Comparison of ENCODE assay signal across 22 cellular contexts in the genomic region with DNA sequence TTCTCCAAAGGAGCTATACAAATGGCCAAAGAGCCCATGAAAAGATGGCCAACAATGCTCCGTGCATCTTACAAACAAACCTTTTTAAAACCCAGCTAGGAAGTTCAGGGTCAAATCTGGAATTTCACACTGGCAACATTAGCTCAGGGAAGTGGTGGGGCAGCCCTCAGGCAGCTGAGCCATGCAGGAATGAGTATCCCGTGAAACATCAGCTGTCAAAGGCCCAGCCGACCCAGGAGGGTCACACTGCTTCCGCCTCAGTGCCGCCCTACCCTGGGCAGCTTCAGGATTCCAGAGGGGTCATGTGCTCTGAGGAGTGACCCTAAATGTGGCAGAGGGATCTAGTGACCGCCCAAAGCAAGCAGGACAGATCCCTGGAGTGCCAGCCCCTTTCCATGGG.
DNase-seq lines count a peak whose midpoint lies in the region; ATAC-seq and TF ChIP-seq lines count a peak whose summit lies in the region.
"Had no signal": no experiment of that assay in that cellular context is flagged by ENCODE, and none has a peak within 500 bp of the region (broad histone marks: within the 10 kb centered on the region; RNA-seq: fewer than 3 reads in every experiment).

No MANE protein-coding gene starts in this region.

- no peak overlapping the region for H3K4me3 ChIP-seq in osteoblast (ENCODE audit: insufficient read depth, low read length)
- H3K4me3 ChIP-seq: A549, dorsolateral prefrontal cortex, spleen, vagina had no signal

- no peaks in the 10 kb centered on the region for H3K27me3 ChIP-seq in osteoblast (ENCODE audit: insufficient read depth, low read length)
- H3K27me3 ChIP-seq: vagina had no signal

- H3K4me1 ChIP-seq in osteoblast (ENCODE audit: insufficient read depth, low read length) = no peaks in the 10 kb centered on the region
- H3K4me1 ChIP-seq: A549, spleen, vagina had no signal

- no peaks in the 10 kb centered on the region for H3K36me3 ChIP-seq in osteoblast (ENCODE audit: insufficient read depth, low read length)
- H3K36me3 ChIP-seq: neutrophil, spleen, vagina had no signal

- no peaks in the 10 kb centered on the region for H3K9me3 ChIP-seq in osteoblast (ENCODE audit: low read depth, low read length)
- H3K9me3 ChIP-seq: neutrophil, vagina had no signal

- no peaks in the 10 kb centered on the region for H3K79me2 ChIP-seq in osteoblast (ENCODE audit: insufficient read depth, low read length)

- no peak for TF ChIP-seq CTCF in osteoblast (IDR thresholded peaks at IDR 0.05; ENCODE audit: extremely low read depth, low read depth, low read length)

- DNase-seq in EH (ENCODE audit: low read depth) (peak; percentile 46), SW480 (ENCODE audit: low spot score) (peak; percentile 20), iPS-NIHi7 (ENCODE audit: extremely low spot score) (peak; percentile 25), osteoblast (ENCODE audit: insufficient read length, low spot score, missing footprints) (peak; percentile 30), NCI-H1048 (lab: John Stamatoyannopoulos, UW) (no peak), HuH-7 (ENCODE audit: low spot score) (no peak), NCI-H1417 (lab: John Stamatoyannopoulos, UW) (no peak)
- DNase-seq: activated CD4-positive, alpha-beta T cell treated with anti-CD3 and anti-CD28 coated beads, Interleukin-2, amount 10 ng/mL, durations not matched to agents 7 days and 5 days; activated CD8-positive, alpha-beta memory T cell treated with anti-CD3 and anti-CD28 coated beads, Interleukin-2, amount 10 ng/mL, durations not matched to agents 7 days and 5 days; activated naive CD4-positive, alpha-beta T cell treated with anti-CD3 and anti-CD28 coated beads, Interleukin-2, amount 50 U/mL, for 16 hours; dorsolateral prefrontal cortex; NCI-H1092 treated with DMSO at 0.1 percent for 48 hours; NCI-H2029 treated with DMSO at 0.1 percent for 48 hours; NCI-H226; stimulated activated CD4-positive, alpha-beta T cell treated with anti-CD3 and anti-CD28 coated beads, Interleukin-4, amount 100 ng/mL, for 1 hour; stimulated activated naive B cell treated with anti-CD40 and anti-IgM and Interleukin-4, amounts not matched to agents 10 μg/mL and 1 μg/mL and 100 μg/mL, for 72 hours had no signal

- H2AFZ ChIP-seq in osteoblast (ENCODE audit: low read length) = no peak overlapping the region

- ATAC-seq in GM18858 (IDR thresholded peaks at IDR 0.05; ENCODE audit: unreplicated experiment) = no peak
- ATAC-seq: A549; activated CD8-positive, alpha-beta memory T cell treated with anti-CD3 and anti-CD28 coated beads, Interleukin-2, amount 10 ng/mL, durations not matched to agents 7 days and 5 days; stimulated activated naive B cell treated with anti-CD40 and anti-IgM and Interleukin-4, amounts not matched to agents 10 μg/mL and 1 μg/mL and 100 μg/mL, for 72 hours had no signal

- H4K20me1 ChIP-seq in osteoblast (ENCODE audit: insufficient read depth, low read length) = no peaks in the 10 kb centered on the region

- no peak overlapping the region for H3K27ac ChIP-seq in osteoblast (ENCODE audit: low read depth, low read length)
- H3K27ac ChIP-seq: A549, dorsolateral prefrontal cortex, epithelial cell of prostate, neutrophil, spleen, vagina had no signal

- no peak overlapping the region for H3K4me2 ChIP-seq in osteoblast (ENCODE audit: insufficient read depth, low read length)
- H3K4me2 ChIP-seq: A549 had no signal

Comparison
In these comparisons a context has a peak if more than half of its experiments do, and no peak if none do; other contexts are left out.
1. DNase-seq: peak in EH (single experiment), SW480 (single experiment), iPS-NIHi7 (single experiment) and osteoblast (single experiment); none in NCI-H1048 (single experiment), HuH-7 (single experiment) and NCI-H1417 (0 of 3).